ENCODE assay signal across 9 cellular contexts in the genomic region with DNA sequence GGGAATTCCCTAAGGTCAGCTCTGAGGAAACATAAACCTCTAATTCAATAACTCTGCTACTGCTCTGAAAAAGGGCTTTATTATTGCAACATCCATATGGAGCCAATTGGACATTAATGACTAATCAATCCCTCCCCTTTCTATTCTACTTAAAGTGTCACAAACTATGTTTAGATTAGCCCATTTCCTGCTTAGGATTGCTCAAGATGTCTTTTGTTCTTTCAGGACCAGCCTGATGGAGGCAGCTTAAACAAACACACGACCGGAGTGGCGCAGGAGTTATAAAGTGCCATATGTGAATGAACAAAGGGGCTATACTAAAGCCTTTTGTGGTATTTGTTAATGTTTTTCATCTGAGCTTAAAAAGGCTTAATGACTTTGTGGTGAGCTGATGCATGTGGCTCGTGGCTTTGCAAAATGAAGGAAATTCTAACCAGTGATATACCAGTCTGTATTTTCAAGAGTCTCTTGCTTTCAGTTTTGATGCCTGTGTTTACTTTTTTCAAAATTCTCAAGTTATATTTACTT.
A peak's percentile ranks its signal among the peaks of the same experiment; 100 is the strongest.
DNase-seq lines count a peak whose midpoint lies in the region; ATAC-seq and TF ChIP-seq lines count a peak whose summit lies in the region.
"Had no signal": no experiment of that assay in that cellular context is flagged by ENCODE, and none has a peak within 500 bp of the region (broad histone marks: within the 10 kb centered on the region; RNA-seq: fewer than 3 reads in every experiment).

No MANE protein-coding gene starts in this region.

- CTCF ChIA-PET in BJ (lab: Yijun Ruan, JAX): interaction anchor here (0.6 to 1.6 kb wide), 4 partner anchors 25 to 611 kb away, joined by 3 to 4 read pairs (median 3); no protein-coding TSS in a partner anchor
- CTCF ChIA-PET in IMR-90 (lab: Yijun Ruan, JAX): interaction anchor here (0.6 to 1.3 kb wide), 6 partner anchors 10 to 198 kb away, joined by 3 to 6 read pairs (median 4); no protein-coding TSS in a partner anchor

- no TSS peak for BruUV-seq in IMR-90 (replicated peaks; lab: Mats Ljungman, UMichigan)

- H3K9me1 ChIP-seq in IMR-90 (ENCODE audit: insufficient read depth, low read length): peaks cover 3% of the 10 kb centered on the region; the same call in 1 of the 2 replicates

- peak overlapping the region; percentile 72 for H3K4me2 ChIP-seq in IMR-90 (ENCODE audit: low read depth, low read length)

- dilution Hi-C loops in IMR-90 (cut with HindIII; ENCODE audit: low sequenced_read_pairs, unreplicated experiment): no loop called here

- no peak for TF ChIP-seq POLR2A in IMR-90 (IDR thresholded peaks at IDR 0.05; ENCODE audit: low read depth, low read length)

- no peak overlapping the region for H3K4me3 ChIP-seq in BJ (ENCODE audit: low read depth, low read length)
- peak overlapping the region; percentile 35; the same call in 1 of the 2 replicates for H3K4me3 ChIP-seq in IMR-90 (ENCODE audit: insufficient read depth, low read depth, low read length)
- H3K4me3 ChIP-seq in fibroblast of villous mesenchyme (ENCODE audit: low read depth, low read length): peak overlapping the region; percentile 33
- no peak overlapping the region for H3K4me3 ChIP-seq in upper lobe of right lung

- H3K56ac ChIP-seq in IMR-90 (ENCODE audit: extremely low read depth, insufficient read depth, low read length): peak overlapping the region; percentile 11; the same call in 1 of the 2 replicates

- ATAC-seq in IMR-90 (ENCODE audit: low read depth) (peak; percentile 85), upper lobe of right lung (peak; percentile 79), HG03095 (IDR thresholded peaks at IDR 0.05; ENCODE audit: unreplicated experiment) (no peak)

- in situ Hi-C loops in IMR-90 (cut with MboI; ENCODE audit: low sequenced_read_pairs): no loop called here
- in situ Hi-C loops in GM13977 (cut with MboI; ENCODE audit: low pct_unique_long_range_greater_than_20kb, low sequenced_read_pairs, unreplicated experiment): no loop called here

- H3K18ac ChIP-seq in IMR-90 (ENCODE audit: low read depth, low read length): peak overlapping the region; percentile 36; the same call in 1 of the 2 replicates

- no peaks in the 10 kb centered on the region for H3K27me3 Mint-ChIP-seq in activated T-cell treated with anti-CD3 and anti-CD28 coated beads, Interleukin-2, amount 50 U/mL, for 24 hours
- H3K27me3 Mint-ChIP-seq: activated naive CD8-positive, alpha-beta T cell had no signal

- DNase-seq in BJ (ENCODE audit: low read depth) (peak; percentile 93), IMR-90 (peak; percentile 95), fibroblast of villous mesenchyme (ENCODE audit: low read depth) (peak; percentile 94), upper lobe of right lung (peak; percentile 48), GM13977 (ENCODE audit: low spot score) (no peak)
- DNase-seq in activated T-cell treated with anti-CD3 and anti-CD28 coated beads, Interleukin-2, amount 50 U/mL, for 24 hours: no peak

- H4K20me1 ChIP-seq in IMR-90 (ENCODE audit: insufficient read depth, low read length): no peaks in the 10 kb centered on the region

- H2AK5ac ChIP-seq in IMR-90 (ENCODE audit: low read depth, low read length): no peak overlapping the region

- no peak overlapping the region for H2AFZ ChIP-seq in IMR-90 (replicated peaks; ENCODE audit: low read length, poor library complexity)

- peak overlapping the region; percentile 66; the same call in 1 of the 2 replicates for H4K5ac ChIP-seq in IMR-90 (ENCODE audit: low read depth, low read length)

- H3K4me1 ChIP-seq in IMR-90 (ENCODE audit: control insufficient read depth, insufficient read depth, low read length): peaks cover 9% of the 10 kb centered on the region
- H3K4me1 ChIP-seq in upper lobe of right lung: peaks cover 7% of the 10 kb centered on the region

- H3K4me3 Mint-ChIP-seq in activated T-cell treated with anti-CD3 and anti-CD28 coated beads, Interleukin-2, amount 50 U/mL, for 24 hours: no peak overlapping the region
- H3K4me3 Mint-ChIP-seq: activated naive CD8-positive, alpha-beta T cell had no signal

- H4K8ac ChIP-seq in IMR-90 (ENCODE audit: low read depth in 2 of 2, low read length in 2 of 2): 0 out of 4 replicates have a peak overlapping the region, but pooled peaks of 1 of the 2 experiments have one; percentile 14

- no peaks in the 10 kb centered on the region for H3K27me3 ChIP-seq in BJ (ENCODE audit: control insufficient read depth, insufficient read depth, low read length)
- H3K27me3 ChIP-seq in IMR-90 (ENCODE audit: control insufficient read depth, insufficient read depth, low read length): no peaks in the 10 kb centered on the region
- H3K27me3 ChIP-seq in upper lobe of right lung: no peaks in the 10 kb centered on the region

- no peaks in the 10 kb centered on the region for H3K36me3 ChIP-seq in BJ (ENCODE audit: control insufficient read depth, insufficient read depth, low read length)
- H3K36me3 ChIP-seq in IMR-90 (ENCODE audit: control insufficient read depth, insufficient read depth, low read length): no peaks in the 10 kb centered on the region
- no peaks in the 10 kb centered on the region for H3K36me3 ChIP-seq in upper lobe of right lung

- H3K36me3 Mint-ChIP-seq in activated T-cell treated with anti-CD3 and anti-CD28 coated beads, Interleukin-2, amount 50 U/mL, for 24 hours (ENCODE audit: low read depth): no peaks in the 10 kb centered on the region
- H3K36me3 Mint-ChIP-seq: activated naive CD8-positive, alpha-beta T cell had no signal

- peaks cover 1% of the 10 kb centered on the region for H3K4me1 Mint-ChIP-seq in activated T-cell treated with anti-CD3 and anti-CD28 coated beads, Interleukin-2, amount 50 U/mL, for 24 hours (ENCODE audit: low read depth)

- peaks cover 2% of the 10 kb centered on the region for H3K9me3 Mint-ChIP-seq in activated T-cell treated with anti-CD3 and anti-CD28 coated beads, Interleukin-2, amount 50 U/mL, for 24 hours

- peak overlapping the region; percentile 41; the same call in 1 of the 2 replicates for H2BK20ac ChIP-seq in IMR-90 (ENCODE audit: low read depth, low read length)

- 0% methylated on average over 2 of the region's 4 CpGs; no CpG with 5 or more reads in 1 of the 2 experiments for WGBS in IMR-90 (ENCODE audit: extremely low coverage in 2 of 2, insufficient read length in 1 of 2), 2 experiments

- H3K23ac ChIP-seq in IMR-90 (ENCODE audit: low read depth, low read length): peak overlapping the region; percentile 6; the same call in 1 of the 2 replicates

- peak overlapping the region; percentile 2; the same call in 1 of the 2 replicates for H4K91ac ChIP-seq in IMR-90 (ENCODE audit: insufficient read depth, low read depth, low read length)

- no peak overlapping the region for H3K27ac Mint-ChIP-seq in activated T-cell treated with anti-CD3 and anti-CD28 coated beads, Interleukin-2, amount 50 U/mL, for 24 hours
- H3K27ac Mint-ChIP-seq: activated naive CD8-positive, alpha-beta T cell had no signal

- H3K9ac ChIP-seq in IMR-90 (ENCODE audit: low read depth, low read length): no peak overlapping the region

- H2BK5ac ChIP-seq in IMR-90 (ENCODE audit: low read depth, low read length, poor library complexity, severe bottlenecking): peak overlapping the region; percentile 75

- H3K79me1 ChIP-seq in IMR-90 (ENCODE audit: low read depth in 1 of 2, low read length in 2 of 2): no peaks in the 10 kb centered on the region

- TF ChIP-seq CTCF in BJ (IDR thresholded peaks at IDR 0.05; ENCODE audit: insufficient read depth, low read depth, low read length): no peak
- TF ChIP-seq CTCF in IMR-90 (conservative IDR thresholded peaks at IDR 0.05; ENCODE audit: low read depth, low read length): no peak
- no peak for TF ChIP-seq CTCF in fibroblast of villous mesenchyme (IDR thresholded peaks at IDR 0.05; ENCODE audit: insufficient read depth, low read depth, low read length)
- TF ChIP-seq CTCF in upper lobe of right lung (IDR thresholded peaks at IDR 0.05): no peak
- no peak for TF ChIP-seq CTCF in GM13977 (IDR thresholded peaks at IDR 0.05; ENCODE audit: extremely low read depth, insufficient read depth, missing control alignments)

- no peak for TF ChIP-seq RAD21 in IMR-90 (IDR thresholded peaks at IDR 0.05; ENCODE audit: low read length)

- POLR2A ChIA-PET in BJ (lab: Charles Lee): no interaction called here
- POLR2A ChIA-PET in IMR-90 (lab: Charles Lee; ENCODE audit: unreplicated experiment): interaction anchor here (0.6 kb wide), 1 partner anchor 27 kb away, joined by 4 read pairs; no protein-coding TSS in a partner anchor

- H2BK15ac ChIP-seq in IMR-90 (ENCODE audit: low read depth, low read length): no peak overlapping the region

- no peak overlapping the region for H3K14ac ChIP-seq in IMR-90 (replicated peaks; ENCODE audit: low read depth, low read length)

- intact Hi-C loops in IMR-90 (cut with micrococcal nuclease) (loop anchor here (2.0 kb wide), 1 partner anchor 605 kb away; no protein-coding TSS in a partner anchor), upper lobe of right lung (cut with DNase I) (no loop called here)

- no peaks in the 10 kb centered on the region for H3K9me3 ChIP-seq in IMR-90 (ENCODE audit: control insufficient read depth, insufficient read depth, low read length)
- H3K9me3 ChIP-seq in upper lobe of right lung: no peaks in the 10 kb centered on the region

- H3K4ac ChIP-seq in IMR-90 (ENCODE audit: low read depth, low read length): no peak overlapping the region

- H3K27ac ChIP-seq in IMR-90 (ENCODE audit: insufficient read depth, low read length): peak overlapping the region; percentile 40; the same call in 1 of the 2 replicates
- H3K27ac ChIP-seq in upper lobe of right lung: peak overlapping the region; percentile 32

- no peak overlapping the region for H2AK9ac ChIP-seq in IMR-90 (replicated peaks; ENCODE audit: low read depth, low read length, poor library complexity)

- peak overlapping the region; percentile 33 for H2BK120ac ChIP-seq in IMR-90 (ENCODE audit: low read depth, low read length)

TF ChIP-seq in IMR-90, 13 proteins besides CTCF, POLR2A, EP300 and RAD21 (continues in another document):
- TF ChIP-seq CEBPB (IDR thresholded peaks at IDR 0.05; ENCODE audit: low read depth, low read length) (peak; percentile 98), MAZ (IDR thresholded peaks at IDR 0.05; ENCODE audit: borderline replicate concordance, low read depth, low read length) (no peak), MAFK (IDR thresholded peaks at IDR 0.05; ENCODE audit: low read depth, low read length) (no peak), BHLHE40 (IDR thresholded peaks at IDR 0.05; ENCODE audit: low read depth, low read length) (peak; percentile 64), SMC3 (IDR thresholded peaks at IDR 0.05; ENCODE audit: low read depth, low read length) (no peak)

TF ChIP-seq in PFSK-1, 5 proteins besides CTCF, POLR2A, EP300 and RAD21 (continues in another document):
- TF ChIP-seq TAF1 (IDR thresholded peaks at IDR 0.05; ENCODE audit: borderline replicate concordance, insufficient read depth, low read length) (peak; percentile 57; the same call in 1 of the 2 replicates), FOXP2 (optimal IDR thresholded peaks at IDR 0.05; ENCODE audit: borderline replicate concordance, extremely low read depth, extremely low read length, insufficient read depth) (no peak), SIN3A (IDR thresholded peaks at IDR 0.05; ENCODE audit: borderline replicate concordance, insufficient read depth, low read length) (no peak; the same call in 1 of the 2 replicates), POLR2AphosphoS5 (IDR thresholded peaks at IDR 0.05; ENCODE audit: low read depth, low read length) (peak; percentile 82; the same call in 1 of the 2 replicates)

Comparison
In these comparisons a context has a peak if more than half of its experiments do, and no peak if none do; other contexts are left out.
1. DNase-seq: peak in BJ (single experiment), IMR-90 (single experiment), fibroblast of villous mesenchyme (single experiment) and upper lobe of right lung (single experiment); none in GM13977 (single experiment) and activated T-cell treated with anti-CD3 and anti-CD28 coated beads, Interleukin-2, amount 50 U/mL, for 24 hours (single experiment).
2. H3K4me3 ChIP-seq: peak in IMR-90 (single experiment) and fibroblast of villous mesenchyme (single experiment); none in BJ (single experiment) and upper lobe of right lung (single experiment).